Comparison of ENCODE assay signal across 13 cellular contexts in genomic region chr1:96234299-96234698, GRCh38.
A peak's percentile ranks its signal among the peaks of the same experiment; 100 is the strongest.
DNase-seq lines count a peak whose midpoint lies in the region; ATAC-seq and TF ChIP-seq lines count a peak whose summit lies in the region.
"Had no signal": no experiment of that assay in that cellular context is flagged by ENCODE, and none has a peak within 500 bp of the region (broad histone marks: within the 10 kb centered on the region; RNA-seq: fewer than 3 reads in every experiment).

No MANE protein-coding gene starts in this region.

- H3K4me3 ChIP-seq in AG10803 (ENCODE audit: low read length), result no peak overlapping the region
- H3K4me3 ChIP-seq: heart left ventricle, thoracic aorta had no signal

- no peaks in the 10 kb centered on the region for H3K36me3 Mint-ChIP-seq in natural killer cell
- H3K36me3 Mint-ChIP-seq in activated naive CD4-positive, alpha-beta T cell treated with anti-CD3 and anti-CD28 coated beads, Interleukin-2, amount 50 U/mL, for 72 hours, result no peaks in the 10 kb centered on the region

- H3K9me3 Mint-ChIP-seq in natural killer cell, result peaks cover 3% of the 10 kb centered on the region in 2 donors
- no peaks in the 10 kb centered on the region for H3K9me3 Mint-ChIP-seq in activated naive CD4-positive, alpha-beta T cell treated with anti-CD3 and anti-CD28 coated beads, Interleukin-2, amount 50 U/mL, for 72 hours

- ATAC-seq in GM21825 (IDR thresholded peaks at IDR 0.05; ENCODE audit: unreplicated experiment) (no peak), natural killer cell (no peak)
- no peak for ATAC-seq in activated naive CD4-positive, alpha-beta T cell treated with anti-CD3 and anti-CD28 coated beads, Interleukin-2, amount 50 U/mL, for 72 hours
- ATAC-seq: T-helper 17 cell had no signal

- H3K4me1 Mint-ChIP-seq in natural killer cell, result no peaks in the 10 kb centered on the region
- H3K4me1 Mint-ChIP-seq: T-helper 17 cell had no signal

- no peak overlapping the region for H3K27ac Mint-ChIP-seq in natural killer cell
- H3K27ac Mint-ChIP-seq in activated naive CD4-positive, alpha-beta T cell treated with anti-CD3 and anti-CD28 coated beads, Interleukin-2, amount 50 U/mL, for 72 hours, result no peak overlapping the region
- H3K27ac Mint-ChIP-seq: T-helper 17 cell had no signal

- intact Hi-C loops in natural killer cell (cut with micrococcal nuclease), result no loop called here

- no peak for TF ChIP-seq CTCF in AG10803 (conservative IDR thresholded peaks at IDR 0.05; ENCODE audit: low read length)
- no peak for TF ChIP-seq CTCF in natural killer cell (IDR thresholded peaks at IDR 0.05)

- DNase-seq in AG10803 (ENCODE audit: low read depth), result peak; percentile 5
- peak; percentile 95 for DNase-seq in NCI-H1105 (lab: John Stamatoyannopoulos, UW)
- DNase-seq in SW480 (ENCODE audit: low spot score), result peak; percentile 27
- peak; percentile 64 for DNase-seq in islet precursor cell
- DNase-seq in globus pallidus (ENCODE audit: low spot score), result no peak
- DNase-seq in natural killer cell, result no peak
- DNase-seq in activated naive CD4-positive, alpha-beta T cell treated with anti-CD3 and anti-CD28 coated beads, Interleukin-2, amount 50 U/mL, for 72 hours (ENCODE audit: low spot score in 2 of 2), result no peak
- DNase-seq: activated gamma-delta T cell treated with Interleukin-2 at 50 U/mL for 16 hours, C1 segment of cervical spinal cord, T-helper 17 cell had no signal

- H3K27me3 Mint-ChIP-seq in natural killer cell (ENCODE audit: low read depth in 2 of 2), result no peaks in the 10 kb centered on the region
- H3K27me3 Mint-ChIP-seq: T-helper 17 cell had no signal

- H3K4me3 Mint-ChIP-seq in natural killer cell, result no peak overlapping the region
- H3K4me3 Mint-ChIP-seq: T-helper 17 cell had no signal

Comparison
In these comparisons a context has a peak if more than half of its experiments do, and no peak if none do; other contexts are left out.
1. DNase-seq: peak in AG10803 (single experiment), NCI-H1105 (single experiment), SW480 (single experiment) and islet precursor cell (single experiment); none in globus pallidus (single experiment), natural killer cell (single experiment) and activated naive CD4-positive, alpha-beta T cell treated with anti-CD3 and anti-CD28 coated beads, Interleukin-2, amount 50 U/mL, for 72 hours (0 of 2).